1 cellular context compared by ENCODE assay signal in the genomic region with DNA sequence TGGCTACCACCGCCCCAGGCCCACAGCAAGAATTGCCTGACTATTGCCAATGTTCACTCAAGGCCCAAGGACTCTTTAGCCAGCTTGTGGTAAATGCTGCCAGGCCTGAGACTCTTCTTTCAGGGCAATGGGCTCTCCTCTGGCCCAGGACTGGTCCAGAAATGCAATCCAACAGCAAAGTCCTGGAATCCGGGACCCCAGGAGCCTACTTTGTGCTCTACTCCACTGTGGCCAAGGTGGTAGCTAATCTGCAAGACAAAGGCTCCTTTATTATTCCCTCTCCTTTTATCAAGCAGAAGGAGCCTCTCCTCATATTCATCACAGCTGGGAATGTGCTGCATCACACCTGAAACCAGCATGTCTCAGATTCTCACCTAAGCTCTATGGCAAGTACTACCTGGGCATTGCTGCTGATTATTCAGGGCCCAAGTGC.
A peak's percentile ranks its signal among the peaks of the same experiment; 100 is the strongest.
TF ChIP-seq lines count a peak whose summit lies in the region.

No MANE protein-coding gene starts in this region.

TF ChIP-seq in GM23338, 12 proteins besides CTCF, POLR2A, EP300 and RAD21 (continued from another document):
- TF ChIP-seq, protein P1, sequence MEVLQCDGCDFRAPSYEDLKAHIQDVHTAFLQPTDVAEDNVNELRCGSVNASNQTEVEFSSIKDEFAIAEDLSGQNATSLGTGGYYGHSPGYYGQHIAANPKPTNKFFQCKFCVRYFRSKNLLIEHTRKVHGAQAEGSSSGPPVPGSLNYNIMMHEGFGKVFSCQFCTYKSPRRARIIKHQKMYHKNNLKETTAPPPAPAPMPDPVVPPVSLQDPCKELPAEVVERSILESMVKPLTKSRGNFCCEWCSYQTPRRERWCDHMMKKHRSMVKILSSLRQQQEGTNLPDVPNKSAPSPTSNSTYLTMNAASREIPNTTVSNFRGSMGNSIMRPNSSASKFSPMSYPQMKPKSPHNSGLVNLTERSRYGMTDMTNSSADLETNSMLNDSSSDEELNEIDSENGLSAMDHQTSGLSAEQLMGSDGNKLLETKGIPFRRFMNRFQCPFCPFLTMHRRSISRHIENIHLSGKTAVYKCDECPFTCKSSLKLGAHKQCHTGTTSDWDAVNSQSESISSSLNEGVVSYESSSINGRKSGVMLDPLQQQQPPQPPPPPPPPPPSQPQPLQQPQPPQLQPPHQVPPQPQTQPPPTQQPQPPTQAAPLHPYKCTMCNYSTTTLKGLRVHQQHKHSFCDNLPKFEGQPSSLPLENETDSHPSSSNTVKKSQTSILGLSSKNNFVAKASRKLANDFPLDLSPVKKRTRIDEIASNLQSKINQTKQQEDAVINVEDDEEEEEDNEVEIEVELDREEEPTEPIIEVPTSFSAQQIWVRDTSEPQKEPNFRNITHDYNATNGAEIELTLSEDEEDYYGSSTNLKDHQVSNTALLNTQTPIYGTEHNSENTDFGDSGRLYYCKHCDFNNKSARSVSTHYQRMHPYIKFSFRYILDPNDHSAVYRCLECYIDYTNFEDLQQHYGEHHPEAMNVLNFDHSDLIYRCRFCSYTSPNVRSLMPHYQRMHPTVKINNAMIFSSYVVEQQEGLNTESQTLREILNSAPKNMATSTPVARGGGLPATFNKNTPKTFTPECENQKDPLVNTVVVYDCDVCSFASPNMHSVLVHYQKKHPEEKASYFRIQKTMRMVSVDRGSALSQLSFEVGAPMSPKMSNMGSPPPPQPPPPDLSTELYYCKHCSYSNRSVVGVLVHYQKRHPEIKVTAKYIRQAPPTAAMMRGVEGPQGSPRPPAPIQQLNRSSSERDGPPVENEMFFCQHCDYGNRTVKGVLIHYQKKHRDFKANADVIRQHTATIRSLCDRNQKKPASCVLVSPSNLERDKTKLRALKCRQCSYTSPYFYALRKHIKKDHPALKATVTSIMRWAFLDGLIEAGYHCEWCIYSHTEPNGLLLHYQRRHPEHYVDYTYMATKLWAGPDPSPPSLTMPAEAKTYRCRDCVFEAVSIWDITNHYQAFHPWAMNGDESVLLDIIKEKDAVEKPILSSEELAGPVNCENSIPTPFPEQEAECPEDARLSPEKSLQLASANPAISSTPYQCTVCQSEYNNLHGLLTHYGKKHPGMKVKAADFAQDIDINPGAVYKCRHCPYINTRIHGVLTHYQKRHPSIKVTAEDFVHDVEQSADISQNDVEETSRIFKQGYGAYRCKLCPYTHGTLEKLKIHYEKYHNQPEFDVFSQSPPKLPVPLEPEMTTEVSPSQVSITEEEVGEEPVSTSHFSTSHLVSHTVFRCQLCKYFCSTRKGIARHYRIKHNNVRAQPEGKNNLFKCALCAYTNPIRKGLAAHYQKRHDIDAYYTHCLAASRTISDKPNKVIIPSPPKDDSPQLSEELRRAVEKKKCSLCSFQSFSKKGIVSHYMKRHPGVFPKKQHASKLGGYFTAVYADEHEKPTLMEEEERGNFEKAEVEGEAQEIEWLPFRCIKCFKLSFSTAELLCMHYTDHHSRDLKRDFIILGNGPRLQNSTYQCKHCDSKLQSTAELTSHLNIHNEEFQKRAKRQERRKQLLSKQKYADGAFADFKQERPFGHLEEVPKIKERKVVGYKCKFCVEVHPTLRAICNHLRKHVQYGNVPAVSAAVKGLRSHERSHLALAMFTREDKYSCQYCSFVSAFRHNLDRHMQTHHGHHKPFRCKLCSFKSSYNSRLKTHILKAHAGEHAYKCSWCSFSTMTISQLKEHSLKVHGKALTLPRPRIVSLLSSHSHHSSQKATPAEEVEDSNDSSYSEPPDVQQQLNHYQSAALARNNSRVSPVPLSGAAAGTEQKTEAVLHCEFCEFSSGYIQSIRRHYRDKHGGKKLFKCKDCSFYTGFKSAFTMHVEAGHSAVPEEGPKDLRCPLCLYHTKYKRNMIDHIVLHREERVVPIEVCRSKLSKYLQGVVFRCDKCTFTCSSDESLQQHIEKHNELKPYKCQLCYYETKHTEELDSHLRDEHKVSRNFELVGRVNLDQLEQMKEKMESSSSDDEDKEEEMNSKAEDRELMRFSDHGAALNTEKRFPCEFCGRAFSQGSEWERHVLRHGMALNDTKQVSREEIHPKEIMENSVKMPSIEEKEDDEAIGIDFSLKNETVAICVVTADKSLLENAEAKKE (CRISPR knock-in tag; IDR thresholded peaks at IDR 0.05) = peak; percentile 98
- peak; percentile 47; the same call in 1 of the 2 replicates for TF ChIP-seq CREB1 (CRISPR knock-in tag; IDR thresholded peaks at IDR 0.05; ENCODE audit: low read depth)
- no peak for TF ChIP-seq STAT1 (IDR thresholded peaks at IDR 0.05; ENCODE audit: unreplicated experiment)
- TF ChIP-seq EZH2 (IDR thresholded peaks at IDR 0.05; ENCODE audit: low read depth, unreplicated experiment) = no peak
- no peak for TF ChIP-seq JUNB (IDR thresholded peaks at IDR 0.05; ENCODE audit: unreplicated experiment)
